Comparison of ENCODE assay signal across 13 cellular contexts in genomic region chr5:74155501-74155900, GRCh38.
DNase-seq lines count a peak whose midpoint lies in the region; ATAC-seq lines count a peak whose summit lies in the region.
"Had no signal": no experiment of that assay in that cellular context is flagged by ENCODE, and none has a peak within 500 bp of the region (broad histone marks: within the 10 kb centered on the region; RNA-seq: fewer than 3 reads in every experiment).

No MANE protein-coding gene starts in this region.

- peak; percentile 31 for DNase-seq in AG08395 (ENCODE audit: low spot score)
- DNase-seq in AG20443 (ENCODE audit: low spot score) = peak; percentile 24
- DNase-seq in HCEC 1CT = peak; percentile 34
- peak; percentile 64 for DNase-seq in fibroblast of peridontal ligament (ENCODE audit: extremely low read depth)
- DNase-seq in HK-2 (ENCODE audit: unreplicated experiment) = no peak
- no peak for DNase-seq in DMS 273 (lab: John Stamatoyannopoulos, UW; ENCODE audit: unreplicated experiment)
- no peak for DNase-seq in nucleus accumbens (lab: John Stamatoyannopoulos, UW)
- DNase-seq: 8988T; CD4-positive, alpha-beta memory T cell; DMS79 treated with DMSO at 0.1 percent for 48 hours; Kasumi-1; KG1 had no signal

- no peak for ATAC-seq in HG02759 (IDR thresholded peaks at IDR 0.05; ENCODE audit: unreplicated experiment)

Comparison
In these comparisons a context has a peak if more than half of its experiments do, and no peak if none do; other contexts are left out.
1. DNase-seq: peak in AG08395 (single experiment), AG20443 (single experiment), HCEC 1CT (single experiment) and fibroblast of peridontal ligament (single experiment); none in HK-2 (single experiment), DMS 273 (single experiment) and nucleus accumbens (0 of 56).